In genomic region chr19:57816652-57817051, GRCh38 we compare ENCODE assay signal across 1 cellular context.
TF ChIP-seq lines count a peak whose summit lies in the region.

No MANE protein-coding gene starts in this region.

TF ChIP-seq in K562, 482 proteins besides CTCF, POLR2A, EP300 and RAD21:
- no peak for TF ChIP-seq NFATC3 (IDR thresholded peaks at IDR 0.05)
- peak; percentile 33; the same call in 1 of the 2 replicates for TF ChIP-seq ZNF316 (IDR thresholded peaks at IDR 0.05)
- peak; percentile 76 for TF ChIP-seq ZNF384 (IDR thresholded peaks at IDR 0.05; ENCODE audit: low read depth, low read length)
- TF ChIP-seq NFYB (IDR thresholded peaks at IDR 0.05; ENCODE audit: extremely low read depth, insufficient read length): peak; percentile 79
